ENCODE assay signal across 1 cellular context in the genomic region with DNA sequence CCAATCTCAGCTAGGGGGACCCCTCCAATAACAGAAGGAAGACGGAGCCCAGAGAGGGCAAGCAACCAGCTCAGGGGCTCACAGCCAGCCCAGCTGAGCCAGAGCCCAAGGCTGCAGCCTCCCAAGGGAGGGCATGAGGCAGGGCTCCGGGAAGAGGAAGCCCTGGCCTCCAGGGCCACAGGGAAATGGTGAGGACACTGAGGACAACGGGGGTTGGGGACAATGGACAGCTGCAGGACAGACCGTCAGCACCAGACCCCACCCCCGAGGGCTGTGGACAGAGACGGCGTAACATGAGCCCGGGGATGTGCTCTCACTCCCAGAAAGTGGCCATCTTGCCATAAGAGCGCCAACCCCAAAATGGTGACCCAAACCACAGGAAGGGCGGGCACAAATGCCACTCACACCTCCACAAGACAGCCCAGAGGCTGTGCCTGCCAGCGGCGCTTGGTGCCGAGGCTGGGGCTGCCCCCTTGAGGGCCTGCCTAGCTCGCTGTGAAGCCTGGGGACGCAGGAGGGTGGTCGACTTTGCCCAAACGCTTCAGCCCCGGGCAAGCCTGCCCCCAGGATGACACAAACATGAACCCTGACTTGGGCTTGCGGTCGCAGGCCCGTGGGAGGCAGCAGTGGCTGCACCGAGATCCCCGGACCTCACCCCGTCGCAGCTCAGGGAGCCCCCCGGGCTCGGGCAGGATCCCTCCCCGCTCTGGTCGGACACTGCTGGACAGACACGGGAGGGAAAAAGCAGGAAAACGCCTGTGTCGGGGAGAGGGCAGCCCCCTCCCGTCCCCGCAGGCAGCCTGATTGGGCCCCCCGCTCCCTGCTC.
TF ChIP-seq lines count a peak whose summit lies in the region.

No MANE protein-coding gene starts in this region.

TF ChIP-seq in IMR-90, 13 proteins besides CTCF, POLR2A, EP300 and RAD21:
- TF ChIP-seq MAFK (IDR thresholded peaks at IDR 0.05; ENCODE audit: low read depth, low read length) (no peak), CEBPB (IDR thresholded peaks at IDR 0.05; ENCODE audit: low read depth, low read length) (no peak), BHLHE40 (IDR thresholded peaks at IDR 0.05; ENCODE audit: low read depth, low read length) (no peak), MXI1 (IDR thresholded peaks at IDR 0.05; ENCODE audit: borderline replicate concordance, low read depth, low read length) (no peak)
- TF ChIP-seq, protein P1, sequence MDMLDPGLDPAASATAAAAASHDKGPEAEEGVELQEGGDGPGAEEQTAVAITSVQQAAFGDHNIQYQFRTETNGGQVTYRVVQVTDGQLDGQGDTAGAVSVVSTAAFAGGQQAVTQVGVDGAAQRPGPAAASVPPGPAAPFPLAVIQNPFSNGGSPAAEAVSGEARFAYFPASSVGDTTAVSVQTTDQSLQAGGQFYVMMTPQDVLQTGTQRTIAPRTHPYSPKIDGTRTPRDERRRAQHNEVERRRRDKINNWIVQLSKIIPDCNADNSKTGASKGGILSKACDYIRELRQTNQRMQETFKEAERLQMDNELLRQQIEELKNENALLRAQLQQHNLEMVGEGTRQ (IDR thresholded peaks at IDR 0.05; ENCODE audit: low read depth, low read length) = no peak
